12 cellular contexts compared by ENCODE assay signal in genomic region chr16:56101480-56101879, GRCh38.
"Had no signal": no experiment of that assay in that cellular context is flagged by ENCODE, and none has a peak within 500 bp of the region (broad histone marks: within the 10 kb centered on the region; RNA-seq: fewer than 3 reads in every experiment).

No MANE protein-coding gene starts in this region.

- H3K4me3 ChIP-seq: body of pancreas, SK-N-MC, spleen had no signal

- H3K27me3 ChIP-seq: body of pancreas, spleen had no signal

- DNase-seq: activated B cell treated with CpG ODN at 0.5 μM for 24 hours; activated CD4-positive, alpha-beta T cell treated with anti-CD3 and anti-CD28 coated beads, Interleukin-2, amount 10 ng/mL, durations not matched to agents 7 days and 5 days; activated effector memory CD4-positive, alpha-beta T cell treated with anti-CD3 and anti-CD28 coated beads, Interleukin-2, amount 50 U/mL, for 16 hours; activated T-cell treated with anti-CD3 and anti-CD28 coated beads, Interleukin-2, amount 50 U/mL, for 1 hour; amniotic stem cell; dermis blood vessel endothelial cell; spleen; stimulated activated CD4-positive, alpha-beta T cell treated with anti-CD3 and anti-CD28 coated beads, Interleukin-1b, Interleukin-23, amount 100 ng/mL, for 48 hours had no signal

- ATAC-seq: activated naive CD4-positive, alpha-beta T cell treated with anti-CD3 and anti-CD28 coated beads, Interleukin-2, amount 50 U/mL, for 72 hours; stimulated activated memory B cell treated with anti-CD40 and anti-IgM and Interleukin-4, amounts not matched to agents 10 μg/mL and 1 μg/mL and 100 μg/mL, for 72 hours had no signal

- H3K36me3 ChIP-seq: spleen had no signal

- H3K4me1 ChIP-seq: body of pancreas, spleen had no signal

- H3K9me3 ChIP-seq: body of pancreas, spleen had no signal

- H3K27ac ChIP-seq: SK-N-MC had no signal
